ENCODE assay signal across 8 cellular contexts in genomic region chr20:31717478-31717946, GRCh38. TPM values are rescaled to one million over a fixed set of nuclear protein-coding genes. Genes with fewer than 3 reads are reported as not detected.
DNase-seq lines count a peak whose midpoint lies in the region; ATAC-seq and TF ChIP-seq lines count a peak whose summit lies in the region.

No MANE protein-coding gene starts in this region.

- WGBS in lung, 2 donors = 44 to 52% methylated on average over 3 of the region's 3 CpGs

- ATAC-seq in GM18502 (IDR thresholded peaks at IDR 0.05; ENCODE audit: poor library complexity, unreplicated experiment) (peak; percentile 58), HG02759 (IDR thresholded peaks at IDR 0.05; ENCODE audit: unreplicated experiment) (peak; percentile 53), lung (ENCODE audit: insufficient read depth, low FRiP score) (no peak)

- H3K4me3 ChIP-seq in lung = peak overlapping the region; percentile 19
- no peak overlapping the region for H3K4me3 ChIP-seq in MG63

- H3K9me3 ChIP-seq in lung (ENCODE audit: control insufficient read depth in 2 of 2, insufficient read depth in 1 of 2, low read length in 1 of 2) = no peaks in the 10 kb centered on the region
- no peaks in the 10 kb centered on the region for H3K9me3 ChIP-seq in MG63

- peaks cover 4 to 21% of the 10 kb centered on the region in 2 donors for H3K36me3 ChIP-seq in lung (ENCODE audit: control insufficient read depth in 2 of 2, insufficient read depth in 2 of 2, low read length in 2 of 2)
- H3K36me3 ChIP-seq in MG63 = peaks cover 69% of the 10 kb centered on the region

- peak overlapping the region; percentile 81 to 98 for H3K27ac ChIP-seq in lung (ENCODE audit: low read depth in 1 of 2, low read length in 1 of 2)

- TF ChIP-seq CTCF in lung (IDR thresholded peaks at IDR 0.05; ENCODE audit: control extremely low read depth, extremely low read depth) = no peak

- peak; percentile 25 to 31 for DNase-seq in activated T-cell treated with anti-CD3 and anti-CD28 coated beads, Interleukin-2, amount 50 U/mL, for 48 hours
- DNase-seq in lung (ENCODE audit: low spot score) (no peak), NOMO-1 treated with DMSO at 0.1 percent for 48 hours (lab: John Stamatoyannopoulos, UW; ENCODE audit: unreplicated experiment) (no peak), NCI-H2171 treated with DMSO at 0.1 percent for 48 hours (lab: John Stamatoyannopoulos, UW) (no peak), NCI-H128 (lab: John Stamatoyannopoulos, UW; ENCODE audit: unreplicated experiment) (no peak), MG63 (no peak)

- H3K27me3 ChIP-seq in lung (ENCODE audit: control insufficient read depth, insufficient read depth) (no peaks in the 10 kb centered on the region), MG63 (no peaks in the 10 kb centered on the region)

- peaks cover 12 to 35% of the 10 kb centered on the region in 2 donors for H3K4me1 ChIP-seq in lung (ENCODE audit: control insufficient read depth in 2 of 2, insufficient read depth in 2 of 2, low read length in 2 of 2)

RNA-seq across cellular contexts. Expression of gene BCL2L1, which starts 5.2 kb away (rescaled TPM):
- total RNA-seq in lung = 100 to 1,000 TPM; 113 to 150 TPM
- 100 to 1,000 TPM; 107 to 120 TPM for polyA plus RNA-seq in lung
- total RNA-seq in MG63 (2014; rRNA removed; shearing (Covaris generic); ENCODE audit: low replicate concordance) = 63.0 and 64.2 TPM in 2 replicates

RNA-seq across cellular contexts. Expression of gene TPX2, which starts 21.6 kb away (rescaled TPM):
- 1 to 10 TPM; 1.6 to 6.5 TPM for total RNA-seq in lung
- polyA plus RNA-seq in lung = 1 to 10 TPM; 2.0 to 2.1 TPM
- total RNA-seq in MG63 (2014; rRNA removed; shearing (Covaris generic); ENCODE audit: low replicate concordance) = 123 and 139 TPM in 2 replicates

Comparison
In these comparisons a context has a peak if more than half of its experiments do, and no peak if none do; other contexts are left out.
1. DNase-seq: peak in activated T-cell treated with anti-CD3 and anti-CD28 coated beads, Interleukin-2, amount 50 U/mL, for 48 hours (2 of 2); none in lung (single experiment), NOMO-1 treated with DMSO at 0.1 percent for 48 hours (single experiment), NCI-H2171 treated with DMSO at 0.1 percent for 48 hours (single experiment), NCI-H128 (single experiment) and MG63 (single experiment).
2. RNA of gene TPX2, which starts 21.6 kb away (total RNA-seq): 123 to 139 TPM in MG63; 1.6 to 6.5 TPM in lung; every median in the first group is over 10 times any median in the second.